ENCODE assay signal across 7 cellular contexts in the genomic region with DNA sequence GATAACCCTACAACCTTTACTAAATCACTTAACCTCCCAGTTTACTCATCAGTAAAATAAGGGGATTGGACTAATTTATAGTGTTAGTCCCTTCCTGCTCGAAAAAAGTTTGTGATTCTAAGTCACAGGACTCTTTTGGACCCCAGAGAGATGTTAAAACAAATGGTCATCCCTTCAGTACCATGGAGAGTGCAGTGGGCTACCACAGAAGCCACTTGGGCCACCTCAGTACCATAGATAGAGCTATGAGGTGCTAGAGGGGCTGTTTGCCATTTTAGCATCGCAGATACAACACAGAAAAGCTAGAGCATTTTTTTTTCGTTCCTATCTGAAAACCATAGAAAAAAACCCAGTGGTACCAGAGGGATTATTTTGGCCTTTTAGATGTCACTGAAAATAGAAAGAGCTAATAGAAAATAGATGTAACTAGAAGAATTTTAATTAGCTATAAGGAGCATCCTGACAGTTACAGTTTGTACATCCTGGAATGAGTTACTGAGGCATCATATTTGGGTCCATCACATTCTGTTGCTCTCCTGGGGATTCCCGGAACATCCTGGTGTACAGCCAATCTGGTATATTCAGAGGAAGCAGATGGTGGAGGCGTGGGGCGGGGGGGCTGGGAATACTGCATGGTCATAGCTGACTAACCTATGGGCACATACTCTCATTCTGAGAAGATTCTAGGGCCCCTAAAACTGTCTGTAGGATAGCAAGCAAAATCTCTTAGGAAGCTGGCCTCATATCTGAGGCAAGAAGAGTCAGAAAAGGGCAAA. TPM values are rescaled to one million over a fixed set of nuclear protein-coding genes. Genes with fewer than 3 reads are reported as not detected.
DNase-seq lines count a peak whose midpoint lies in the region; ATAC-seq and TF ChIP-seq lines count a peak whose summit lies in the region.
"Had no signal": no experiment of that assay in that cellular context is flagged by ENCODE, and none has a peak within 500 bp of the region (broad histone marks: within the 10 kb centered on the region; RNA-seq: fewer than 3 reads in every experiment).

No MANE protein-coding gene starts in this region.

- peaks cover 8% of the 10 kb centered on the region for H3K27me3 Mint-ChIP-seq in activated B cell treated with CpG ODN at 0.5 μM for 24 hours
- no peaks in the 10 kb centered on the region for H3K27me3 Mint-ChIP-seq in mesothelial cell of epicardium (ENCODE audit: low read depth)

- peak overlapping the region; percentile 16 for H3K4me3 Mint-ChIP-seq in activated B cell treated with CpG ODN at 0.5 μM for 24 hours
- H3K4me3 Mint-ChIP-seq in mesothelial cell of epicardium, result peak overlapping the region; percentile 8

- CTCF ChIA-PET in activated B cell treated with CpG ODN at 0.5 μM for 24 hours (lab: Charles Lee), result interaction anchor here (0.7 to 7.4 kb wide), 6 partner anchors 8 to 124 kb away, joined by 3 to 142 read pairs (median 6); no protein-coding TSS in a partner anchor

- H3K4me1 Mint-ChIP-seq in activated B cell treated with CpG ODN at 0.5 μM for 24 hours (peaks cover 20% of the 10 kb centered on the region), mesothelial cell of epicardium (peaks cover 56% of the 10 kb centered on the region)

- ATAC-seq in activated B cell treated with CpG ODN at 0.5 μM for 24 hours (ENCODE audit: low read depth) (no peak), GM21825 (IDR thresholded peaks at IDR 0.05; ENCODE audit: unreplicated experiment) (no peak)

- H3K27ac Mint-ChIP-seq in activated B cell treated with CpG ODN at 0.5 μM for 24 hours (no peak overlapping the region), mesothelial cell of epicardium (peak overlapping the region; percentile 96)

- H3K36me3 Mint-ChIP-seq in activated B cell treated with CpG ODN at 0.5 μM for 24 hours (ENCODE audit: low read depth), result no peaks in the 10 kb centered on the region
- H3K36me3 Mint-ChIP-seq in mesothelial cell of epicardium, result peaks cover 17% of the 10 kb centered on the region

- intact Hi-C loops in activated B cell treated with CpG ODN at 0.5 μM for 24 hours (cut with micrococcal nuclease), result no loop called here

- H3K9me3 Mint-ChIP-seq in activated B cell treated with CpG ODN at 0.5 μM for 24 hours (no peaks in the 10 kb centered on the region), mesothelial cell of epicardium (no peaks in the 10 kb centered on the region)

- TF ChIP-seq CTCF in activated B cell treated with CpG ODN at 0.5 μM for 24 hours (IDR thresholded peaks at IDR 0.05) (no peak), mesothelial cell of epicardium (IDR thresholded peaks at IDR 0.05; ENCODE audit: unreplicated experiment) (no peak)

- POLR2A ChIA-PET in activated B cell treated with CpG ODN at 0.5 μM for 24 hours (lab: Charles Lee), result interaction anchor here (1.1 to 1.7 kb wide), 2 partner anchors 29 to 88 kb away, joined by 3 read pairs; no protein-coding TSS in a partner anchor

- DNase-seq in EL (peak; percentile 50), activated B cell treated with CpG ODN at 0.5 μM for 24 hours (no peak), mesothelial cell of epicardium (ENCODE audit: low spot score in 2 of 2, unreplicated experiment in 2 of 2) (no peak), NCI-H146 (lab: John Stamatoyannopoulos, UW) (no peak), NOMO-1 treated with dmso at 0.1 percent for 144 hours (lab: John Stamatoyannopoulos, UW; ENCODE audit: unreplicated experiment) (no peak)
- DNase-seq: SW 1271 had no signal

RNA-seq across cellular contexts. Expression of gene ZNF219, which starts 2.8 kb away (rescaled TPM):
- total RNA-seq in activated B cell treated with CpG ODN at 0.5 μM for 24 hours (1.6 and 2.3 TPM in 2 replicates), mesothelial cell of epicardium (73.3 to 79.3 TPM (median 75.2 TPM) in 3 replicates)

RNA-seq across cellular contexts. Expression of gene TMEM253, which starts 5.2 kb away (rescaled TPM):
- not detected in 2 replicates for total RNA-seq in activated B cell treated with CpG ODN at 0.5 μM for 24 hours
- total RNA-seq in mesothelial cell of epicardium, result 1.3 to 1.9 TPM (median 1.6 TPM) in 3 replicates

RNA-seq across cellular contexts. Expression of gene ARHGEF40, which starts 25.5 kb away (rescaled TPM):
- total RNA-seq in activated B cell treated with CpG ODN at 0.5 μM for 24 hours (1.0 and 1.4 TPM in 2 replicates), mesothelial cell of epicardium (83.2 to 96.2 TPM (median 83.5 TPM) in 3 replicates)

RNA-seq across cellular contexts. Expression of gene RNASE8, which starts 38.0 kb away (rescaled TPM):
- total RNA-seq in activated B cell treated with CpG ODN at 0.5 μM for 24 hours (not detected in 2 replicates), mesothelial cell of epicardium (not detected in 3 replicates)

RNA-seq across cellular contexts. Expression of gene RNASE7, which starts 53.5 kb away (rescaled TPM):
- not detected in 2 replicates for total RNA-seq in activated B cell treated with CpG ODN at 0.5 μM for 24 hours
- 0.29 to 0.66 TPM (median 0.34 TPM) in 3 replicates for total RNA-seq in mesothelial cell of epicardium

Comparison
In these comparisons a context has a peak if more than half of its experiments do, and no peak if none do; other contexts are left out.
1. RNA of gene ZNF219, which starts 2.8 kb away (total RNA-seq): 73.3 to 79.3 TPM in mesothelial cell of epicardium; 1.6 to 2.3 TPM in activated B cell treated with CpG ODN at 0.5 μM for 24 hours; every median in the first group is over 10 times any median in the second.
2. RNA of gene ARHGEF40, which starts 25.5 kb away (total RNA-seq): 83.2 to 96.2 TPM in mesothelial cell of epicardium; 1.0 to 1.4 TPM in activated B cell treated with CpG ODN at 0.5 μM for 24 hours; every median in the first group is over 10 times any median in the second.